Comparison of ENCODE assay signal across 12 cellular contexts in the genomic region with DNA sequence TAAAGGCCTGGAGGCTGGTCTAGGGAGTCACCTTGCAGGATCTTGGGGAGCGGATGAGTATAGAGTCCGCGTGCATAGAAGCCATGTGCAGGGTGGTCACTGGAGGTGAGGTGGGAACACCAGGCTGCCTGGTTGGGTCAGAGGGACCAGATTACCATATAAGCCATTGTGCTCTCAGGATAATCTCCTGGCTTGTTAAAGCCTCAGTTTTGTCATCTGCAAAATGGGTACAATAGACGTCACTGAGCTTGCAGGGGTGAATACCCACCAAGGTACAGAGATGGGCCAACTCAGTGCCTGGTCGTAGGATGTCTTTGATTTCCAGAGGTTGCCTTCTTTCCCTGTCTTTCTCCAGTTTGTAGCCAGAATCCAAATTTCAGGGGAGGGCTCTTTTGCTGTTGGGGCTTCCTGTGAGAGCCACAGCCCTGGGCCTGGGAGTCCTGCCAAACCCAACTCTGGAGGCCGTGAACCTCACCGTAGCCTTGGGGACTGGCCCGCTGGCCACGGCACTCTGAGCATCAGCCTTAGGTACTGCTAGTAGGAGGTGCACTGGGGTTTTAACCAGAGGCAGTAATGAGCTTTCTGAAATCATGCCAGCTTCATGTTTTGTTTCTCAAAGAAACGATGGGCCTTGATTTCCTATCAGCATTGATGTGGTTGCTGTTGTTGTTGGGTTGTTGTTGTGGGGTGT. TPM values are rescaled to one million over a fixed set of nuclear protein-coding genes. Genes with fewer than 3 reads are reported as not detected.
A peak's percentile ranks its signal among the peaks of the same experiment; 100 is the strongest.
DNase-seq lines count a peak whose midpoint lies in the region; ATAC-seq and TF ChIP-seq lines count a peak whose summit lies in the region.
"Had no signal": no experiment of that assay in that cellular context is flagged by ENCODE, and none has a peak within 500 bp of the region (broad histone marks: within the 10 kb centered on the region; RNA-seq: fewer than 3 reads in every experiment).

No MANE protein-coding gene starts in this region.

- peak overlapping the region; percentile 5 for H3K27ac Mint-ChIP-seq in nephron progenitor cell

- peaks cover 100% of the 10 kb centered on the region for H3K4me1 ChIP-seq in BLaER1
- H3K4me1 ChIP-seq in fibroblast of lung (ENCODE audit: control insufficient read depth, extremely low read depth, insufficient read depth, low read length): peaks cover 32% of the 10 kb centered on the region

- no peak for ATAC-seq in HG02973 (IDR thresholded peaks at IDR 0.05; ENCODE audit: unreplicated experiment)
- ATAC-seq in HG03378 (IDR thresholded peaks at IDR 0.05; ENCODE audit: unreplicated experiment): no peak
- ATAC-seq: HCT116 had no signal

- H3K9me3 Mint-ChIP-seq in nephron progenitor cell: no peaks in the 10 kb centered on the region
- H3K9me3 Mint-ChIP-seq: activated naive CD4-positive, alpha-beta T cell treated with anti-CD3 and anti-CD28 coated beads, Interleukin-2, amount 50 U/mL, for 72 hours had no signal

- H3K36me3 Mint-ChIP-seq in nephron progenitor cell (ENCODE audit: low read depth): no peaks in the 10 kb centered on the region
- H3K36me3 Mint-ChIP-seq: activated naive CD4-positive, alpha-beta T cell treated with anti-CD3 and anti-CD28 coated beads, Interleukin-2, amount 50 U/mL, for 72 hours had no signal

- H3K9ac ChIP-seq in BLaER1 (peak overlapping the region; percentile 77), fibroblast of lung (ENCODE audit: insufficient read depth, low read length) (no peak overlapping the region)

- no peak overlapping the region for H3K4me3 Mint-ChIP-seq in nephron progenitor cell

- TF ChIP-seq CTCF in fibroblast of lung (conservative IDR thresholded peaks at IDR 0.05 in 1 of 2, IDR thresholded peaks at IDR 0.05 in 1 of 2; ENCODE audit: low read depth in 1 of 2, low read length in 2 of 2) (no peak), nephron progenitor cell (IDR thresholded peaks at IDR 0.05) (no peak)

- H3K79me2 ChIP-seq in fibroblast of lung (ENCODE audit: control insufficient read depth, insufficient read depth, low read length): peaks cover 99% of the 10 kb centered on the region

- H3K9me3 ChIP-seq in BLaER1: no peaks in the 10 kb centered on the region
- H3K9me3 ChIP-seq in fibroblast of lung (ENCODE audit: control insufficient read depth, insufficient read depth, low read depth, low read length): no peaks in the 10 kb centered on the region

- H3K27ac ChIP-seq in BLaER1: peak overlapping the region; percentile 87
- no peak overlapping the region for H3K27ac ChIP-seq in fibroblast of lung (ENCODE audit: insufficient read depth, low read length)

- H2AFZ ChIP-seq in fibroblast of lung (ENCODE audit: low read length): no peak overlapping the region

- H3K27me3 Mint-ChIP-seq in nephron progenitor cell (ENCODE audit: low read depth, poor library complexity): no peaks in the 10 kb centered on the region

- H3K4me1 Mint-ChIP-seq in nephron progenitor cell: peaks cover 96% of the 10 kb centered on the region

- H3K4me3 ChIP-seq in BLaER1 (peak overlapping the region; percentile 54), fibroblast of lung (replicated peaks in 1 of 4; ENCODE audit: control extremely low read depth in 1 of 4, insufficient read depth in 1 of 4, low read depth in 3 of 4, low read length in 4 of 4) (no peak overlapping the region)

- no peaks in the 10 kb centered on the region for H3K36me3 ChIP-seq in BLaER1
- H3K36me3 ChIP-seq in fibroblast of lung (ENCODE audit: control insufficient read depth, insufficient read depth, low read length): no peaks in the 10 kb centered on the region

- DNase-seq in NCI-H226 (peak; percentile 11), fibroblast of lung (ENCODE audit: low read depth in 2 of 2) (peak; percentile 65 to 79), nephron progenitor cell (no peak), NCI-H2196 treated with DMSO at 0.1 percent for 48 hours (lab: John Stamatoyannopoulos, UW; ENCODE audit: unreplicated experiment) (no peak)
- no peak for DNase-seq in stimulated activated CD4-positive, alpha-beta T cell treated with anti-CD3 and anti-CD28 coated beads, Interleukin-4, amount 100 ng/mL, for 1 hour
- DNase-seq: naive B cell, NCI-H82 had no signal

- H3K4me2 ChIP-seq in BLaER1: peak overlapping the region; percentile 99
- no peak overlapping the region for H3K4me2 ChIP-seq in fibroblast of lung (ENCODE audit: extremely low read depth, insufficient read depth, low read length)

- H4K20me1 ChIP-seq in BLaER1: peaks cover 100% of the 10 kb centered on the region
- no peaks in the 10 kb centered on the region for H4K20me1 ChIP-seq in fibroblast of lung (ENCODE audit: control insufficient read depth, extremely low read depth, insufficient read depth, low read length)

- no peaks in the 10 kb centered on the region for H3K27me3 ChIP-seq in BLaER1
- H3K27me3 ChIP-seq in fibroblast of lung (ENCODE audit: control insufficient read depth, insufficient read depth, low read length): no peaks in the 10 kb centered on the region

RNA-seq across cellular contexts. Expression of gene ZMIZ1, which starts 35.6 kb away (rescaled TPM):
- 20.0 and 30.6 TPM in 2 replicates for total RNA-seq in fibroblast of lung
- 6.3 and 18.1 TPM in 2 replicates for polyA plus RNA-seq in fibroblast of lung
- 23.2 and 46.8 TPM in 2 replicates for polyA plus RNA-seq in fibroblast of lung (2012)
- polyA minus RNA-seq in fibroblast of lung (ENCODE audit: low replicate concordance): 130 and 178 TPM in 2 replicates

Comparison
In these comparisons a context has a peak if more than half of its experiments do, and no peak if none do; other contexts are left out.
1. DNase-seq: peak in NCI-H226 (single experiment) and fibroblast of lung (2 of 2); none in nephron progenitor cell (single experiment), stimulated activated CD4-positive, alpha-beta T cell treated with anti-CD3 and anti-CD28 coated beads, Interleukin-4, amount 100 ng/mL, for 1 hour (single experiment) and NCI-H2196 treated with DMSO at 0.1 percent for 48 hours (single experiment).